Comparison of ENCODE assay signal across 1 cellular context in the genomic region with DNA sequence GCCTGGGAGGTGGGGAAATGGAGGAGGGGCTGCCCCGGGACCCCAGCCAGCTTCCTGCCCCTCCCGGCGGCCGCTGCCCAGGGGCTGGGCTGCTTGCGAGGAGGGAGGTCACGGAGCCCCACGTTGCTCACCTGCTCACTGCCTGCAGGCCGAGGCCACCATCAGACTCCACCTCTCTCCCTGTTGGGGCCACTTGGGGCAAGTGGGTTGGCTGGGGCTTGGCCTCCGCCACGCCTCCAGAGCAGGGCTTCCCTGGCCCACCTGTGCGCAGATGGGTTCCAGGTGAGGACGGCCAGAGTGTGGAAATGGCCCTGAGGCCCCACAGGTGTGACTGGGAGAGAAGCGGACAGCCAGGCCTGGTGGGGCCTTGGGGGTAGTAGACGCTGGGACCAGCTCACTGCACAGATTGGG.
TF ChIP-seq lines count a peak whose summit lies in the region.

No MANE protein-coding gene starts in this region.

TF ChIP-seq in GM23338, 12 proteins besides CTCF, POLR2A, EP300 and RAD21 (continued from another document):
- TF ChIP-seq, protein P1, sequence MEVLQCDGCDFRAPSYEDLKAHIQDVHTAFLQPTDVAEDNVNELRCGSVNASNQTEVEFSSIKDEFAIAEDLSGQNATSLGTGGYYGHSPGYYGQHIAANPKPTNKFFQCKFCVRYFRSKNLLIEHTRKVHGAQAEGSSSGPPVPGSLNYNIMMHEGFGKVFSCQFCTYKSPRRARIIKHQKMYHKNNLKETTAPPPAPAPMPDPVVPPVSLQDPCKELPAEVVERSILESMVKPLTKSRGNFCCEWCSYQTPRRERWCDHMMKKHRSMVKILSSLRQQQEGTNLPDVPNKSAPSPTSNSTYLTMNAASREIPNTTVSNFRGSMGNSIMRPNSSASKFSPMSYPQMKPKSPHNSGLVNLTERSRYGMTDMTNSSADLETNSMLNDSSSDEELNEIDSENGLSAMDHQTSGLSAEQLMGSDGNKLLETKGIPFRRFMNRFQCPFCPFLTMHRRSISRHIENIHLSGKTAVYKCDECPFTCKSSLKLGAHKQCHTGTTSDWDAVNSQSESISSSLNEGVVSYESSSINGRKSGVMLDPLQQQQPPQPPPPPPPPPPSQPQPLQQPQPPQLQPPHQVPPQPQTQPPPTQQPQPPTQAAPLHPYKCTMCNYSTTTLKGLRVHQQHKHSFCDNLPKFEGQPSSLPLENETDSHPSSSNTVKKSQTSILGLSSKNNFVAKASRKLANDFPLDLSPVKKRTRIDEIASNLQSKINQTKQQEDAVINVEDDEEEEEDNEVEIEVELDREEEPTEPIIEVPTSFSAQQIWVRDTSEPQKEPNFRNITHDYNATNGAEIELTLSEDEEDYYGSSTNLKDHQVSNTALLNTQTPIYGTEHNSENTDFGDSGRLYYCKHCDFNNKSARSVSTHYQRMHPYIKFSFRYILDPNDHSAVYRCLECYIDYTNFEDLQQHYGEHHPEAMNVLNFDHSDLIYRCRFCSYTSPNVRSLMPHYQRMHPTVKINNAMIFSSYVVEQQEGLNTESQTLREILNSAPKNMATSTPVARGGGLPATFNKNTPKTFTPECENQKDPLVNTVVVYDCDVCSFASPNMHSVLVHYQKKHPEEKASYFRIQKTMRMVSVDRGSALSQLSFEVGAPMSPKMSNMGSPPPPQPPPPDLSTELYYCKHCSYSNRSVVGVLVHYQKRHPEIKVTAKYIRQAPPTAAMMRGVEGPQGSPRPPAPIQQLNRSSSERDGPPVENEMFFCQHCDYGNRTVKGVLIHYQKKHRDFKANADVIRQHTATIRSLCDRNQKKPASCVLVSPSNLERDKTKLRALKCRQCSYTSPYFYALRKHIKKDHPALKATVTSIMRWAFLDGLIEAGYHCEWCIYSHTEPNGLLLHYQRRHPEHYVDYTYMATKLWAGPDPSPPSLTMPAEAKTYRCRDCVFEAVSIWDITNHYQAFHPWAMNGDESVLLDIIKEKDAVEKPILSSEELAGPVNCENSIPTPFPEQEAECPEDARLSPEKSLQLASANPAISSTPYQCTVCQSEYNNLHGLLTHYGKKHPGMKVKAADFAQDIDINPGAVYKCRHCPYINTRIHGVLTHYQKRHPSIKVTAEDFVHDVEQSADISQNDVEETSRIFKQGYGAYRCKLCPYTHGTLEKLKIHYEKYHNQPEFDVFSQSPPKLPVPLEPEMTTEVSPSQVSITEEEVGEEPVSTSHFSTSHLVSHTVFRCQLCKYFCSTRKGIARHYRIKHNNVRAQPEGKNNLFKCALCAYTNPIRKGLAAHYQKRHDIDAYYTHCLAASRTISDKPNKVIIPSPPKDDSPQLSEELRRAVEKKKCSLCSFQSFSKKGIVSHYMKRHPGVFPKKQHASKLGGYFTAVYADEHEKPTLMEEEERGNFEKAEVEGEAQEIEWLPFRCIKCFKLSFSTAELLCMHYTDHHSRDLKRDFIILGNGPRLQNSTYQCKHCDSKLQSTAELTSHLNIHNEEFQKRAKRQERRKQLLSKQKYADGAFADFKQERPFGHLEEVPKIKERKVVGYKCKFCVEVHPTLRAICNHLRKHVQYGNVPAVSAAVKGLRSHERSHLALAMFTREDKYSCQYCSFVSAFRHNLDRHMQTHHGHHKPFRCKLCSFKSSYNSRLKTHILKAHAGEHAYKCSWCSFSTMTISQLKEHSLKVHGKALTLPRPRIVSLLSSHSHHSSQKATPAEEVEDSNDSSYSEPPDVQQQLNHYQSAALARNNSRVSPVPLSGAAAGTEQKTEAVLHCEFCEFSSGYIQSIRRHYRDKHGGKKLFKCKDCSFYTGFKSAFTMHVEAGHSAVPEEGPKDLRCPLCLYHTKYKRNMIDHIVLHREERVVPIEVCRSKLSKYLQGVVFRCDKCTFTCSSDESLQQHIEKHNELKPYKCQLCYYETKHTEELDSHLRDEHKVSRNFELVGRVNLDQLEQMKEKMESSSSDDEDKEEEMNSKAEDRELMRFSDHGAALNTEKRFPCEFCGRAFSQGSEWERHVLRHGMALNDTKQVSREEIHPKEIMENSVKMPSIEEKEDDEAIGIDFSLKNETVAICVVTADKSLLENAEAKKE (CRISPR knock-in tag; IDR thresholded peaks at IDR 0.05): no peak
- TF ChIP-seq POLR2AphosphoS5 (IDR thresholded peaks at IDR 0.05; ENCODE audit: low read depth): no peak
